ENCODE assay signal across 8 cellular contexts in genomic region chr6:49409951-49410542, GRCh38. TPM values are rescaled to one million over a fixed set of nuclear protein-coding genes. Genes with fewer than 3 reads are reported as not detected.
A peak's percentile ranks its signal among the peaks of the same experiment; 100 is the strongest.
DNase-seq lines count a peak whose midpoint lies in the region; ATAC-seq lines count a peak whose summit lies in the region.

No MANE protein-coding gene starts in this region.

- H2BK120ac ChIP-seq in mesenchymal stem cell (ENCODE audit: low read depth, low read length) = no peak overlapping the region

- H3K18ac ChIP-seq in mesenchymal stem cell (ENCODE audit: low read depth in 1 of 2, low read length in 2 of 2) = no peak overlapping the region

- H3K4ac ChIP-seq in mesenchymal stem cell (ENCODE audit: low read depth in 1 of 2, low read length in 2 of 2) = no peak overlapping the region

- H3K9ac ChIP-seq in mesenchymal stem cell (ENCODE audit: low read length) = peak overlapping the region; percentile 26

- H4K91ac ChIP-seq in mesenchymal stem cell (ENCODE audit: low read length) = no peak overlapping the region

- peak; percentile 62 for DNase-seq in COR-L47 (lab: John Stamatoyannopoulos, UW)
- peak; percentile 26 for DNase-seq in NCI-H524 treated with DMSO at 0.1 percent for 48 hours (lab: John Stamatoyannopoulos, UW)
- DNase-seq in activated CD4-positive, alpha-beta T cell treated with anti-CD3 and anti-CD28 coated beads, Interleukin-2, amount 50 U/mL, for 24 hours (ENCODE audit: low read depth in 1 of 2, low spot score in 1 of 2) = peak; percentile 25 to 45
- DNase-seq in effector CD4-positive, alpha-beta T cell = peak; percentile 43
- DNase-seq in mesenchymal stem cell = peak; percentile 72
- DNase-seq in stimulated activated CD8-positive, alpha-beta memory T cell treated with anti-CD3 and anti-CD28 coated beads, Interleukin-4, amount 100 ng/mL, for 24 hours (ENCODE audit: low read depth) = peak; percentile 31

- H3K79me1 ChIP-seq in mesenchymal stem cell (replicated peaks; ENCODE audit: low read length, poor library complexity, severe bottlenecking) = no peaks in the 10 kb centered on the region

- no peaks in the 10 kb centered on the region for H3K36me3 ChIP-seq in mesenchymal stem cell (ENCODE audit: control insufficient read depth in 1 of 2, insufficient read depth in 2 of 2, low read depth in 1 of 2, low read length in 2 of 2)

- WGBS in mesenchymal stem cell = 23% methylated on average over 8 of the region's 9 CpGs

- no peak overlapping the region for H3K27ac ChIP-seq in mesenchymal stem cell (ENCODE audit: low read length, poor library complexity, severe bottlenecking)

- H4K8ac ChIP-seq in mesenchymal stem cell (ENCODE audit: low read length) = no peak overlapping the region

- no peaks in the 10 kb centered on the region for H3K4me1 ChIP-seq in mesenchymal stem cell (ENCODE audit: control insufficient read depth, insufficient read depth, low read depth, low read length)

- H3K9me3 ChIP-seq in mesenchymal stem cell (ENCODE audit: control insufficient read depth, low read length) = peaks cover 4% of the 10 kb centered on the region

- no peak overlapping the region for H3K23ac ChIP-seq in mesenchymal stem cell (ENCODE audit: low read length in 2 of 2)

- H2BK5ac ChIP-seq in mesenchymal stem cell (ENCODE audit: low read depth, low read length, poor library complexity, severe bottlenecking) = no peak overlapping the region

- H2AK5ac ChIP-seq in mesenchymal stem cell (ENCODE audit: low read length, severe bottlenecking) = no peak overlapping the region

- no peak overlapping the region for H2BK15ac ChIP-seq in mesenchymal stem cell (ENCODE audit: low read depth, poor library complexity, severe bottlenecking)

- no peak overlapping the region for H2BK12ac ChIP-seq in mesenchymal stem cell (ENCODE audit: low read length in 2 of 2)

- peak overlapping the region; percentile 8 for H3K4me2 ChIP-seq in mesenchymal stem cell (ENCODE audit: low read length, poor library complexity, severe bottlenecking)

- peak; percentile 81 for ATAC-seq in GM19452 (IDR thresholded peaks at IDR 0.05; ENCODE audit: unreplicated experiment)
- peak; percentile 81 for ATAC-seq in HG03469 (IDR thresholded peaks at IDR 0.05; ENCODE audit: unreplicated experiment)

- no peak overlapping the region for H2AFZ ChIP-seq in mesenchymal stem cell (ENCODE audit: low read depth, low read length)

- H3K4me3 ChIP-seq in mesenchymal stem cell (ENCODE audit: insufficient read depth in 1 of 2, low read depth in 1 of 2, low read length in 2 of 2) = no peak overlapping the region

- H3K14ac ChIP-seq in mesenchymal stem cell (ENCODE audit: low read length in 2 of 2) = no peak overlapping the region

- no peaks in the 10 kb centered on the region for H3K27me3 ChIP-seq in mesenchymal stem cell (ENCODE audit: control insufficient read depth in 1 of 2, insufficient read depth in 1 of 2, low read length in 2 of 2)

RNA-seq across cellular contexts. Expression of gene MMUT, which starts 53.0 kb away (rescaled TPM):
- 11.7 TPM for polyA plus RNA-seq in mesenchymal stem cell (2013, experiment 1 of 2)
- polyA plus RNA-seq in mesenchymal stem cell (2013, experiment 2 of 2) = 12.8 TPM

RNA-seq across cellular contexts. Expression of gene CENPQ, which starts 53.1 kb away (rescaled TPM):
- 4.0 TPM for polyA plus RNA-seq in mesenchymal stem cell (2013, experiment 1 of 2)
- 4.0 TPM for polyA plus RNA-seq in mesenchymal stem cell (2013, experiment 2 of 2)
